10 cellular contexts compared by ENCODE assay signal in the genomic region with DNA sequence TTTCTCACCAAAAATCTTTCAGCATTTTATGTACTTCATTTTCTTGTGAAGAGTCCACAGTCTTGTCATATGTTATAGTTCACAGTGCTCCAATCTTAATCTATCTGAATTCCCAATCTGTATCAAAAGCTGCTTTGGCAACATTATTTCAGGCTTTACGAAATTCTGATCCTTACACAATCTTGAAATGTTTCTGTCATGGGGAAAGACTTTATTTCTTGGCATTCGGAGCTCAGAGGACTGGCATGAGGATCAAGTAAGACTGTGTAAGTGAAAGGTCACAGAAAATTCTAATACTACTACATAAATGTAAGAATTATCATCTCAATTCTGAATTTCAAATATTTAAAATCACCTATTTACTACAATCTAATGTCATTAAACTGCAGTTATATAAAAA. TPM values are rescaled to one million over a fixed set of nuclear protein-coding genes. Genes with fewer than 3 reads are reported as not detected.
DNase-seq lines count a peak whose midpoint lies in the region; ATAC-seq, FAIRE-seq and TF ChIP-seq lines count a peak whose summit lies in the region.
"Had no signal": no experiment of that assay in that cellular context is flagged by ENCODE, and none has a peak within 500 bp of the region (broad histone marks: within the 10 kb centered on the region; RNA-seq: fewer than 3 reads in every experiment).

No MANE protein-coding gene starts in this region.

- peak overlapping the region; percentile 31 for H3K27ac Mint-ChIP-seq in activated naive CD8-positive, alpha-beta T cell

- H3F3A ChIP-seq in MM.1S (ENCODE audit: insufficient read depth, low read length) = peaks cover 13% of the 10 kb centered on the region; the same call in 1 of the 2 replicates

- H3K36me3 Mint-ChIP-seq in activated naive CD8-positive, alpha-beta T cell = no peaks in the 10 kb centered on the region

- H3K36me3 ChIP-seq in heart right ventricle (no peaks in the 10 kb centered on the region), left lung (no peaks in the 10 kb centered on the region), MM.1S (replicated peaks; ENCODE audit: insufficient read depth, low read length) (no peaks in the 10 kb centered on the region)

- no peaks in the 10 kb centered on the region for H3K27me3 Mint-ChIP-seq in activated naive CD8-positive, alpha-beta T cell

- H3K4me1 ChIP-seq in right cardiac atrium (ENCODE audit: control insufficient read depth, insufficient read depth, low read length) = peaks cover 8% of the 10 kb centered on the region
- H3K4me1 ChIP-seq in heart right ventricle = peaks cover 0 to 55% (median 38%) of the 10 kb centered on the region in 9 donors
- peaks cover 0 to 38% of the 10 kb centered on the region in 2 donors for H3K4me1 ChIP-seq in left lung
- peaks cover 27% of the 10 kb centered on the region for H3K4me1 ChIP-seq in MM.1S (ENCODE audit: low read length)

- H3K4me1 Mint-ChIP-seq in activated naive CD8-positive, alpha-beta T cell (ENCODE audit: low read depth) = peaks cover 51% of the 10 kb centered on the region

- H3K27ac ChIP-seq in right cardiac atrium (ENCODE audit: low read length) (no peak overlapping the region), heart right ventricle (peak overlapping the region in 4 of 10 donors; percentile 20 to 95 (median 66)), left lung (peak overlapping the region; percentile 23 to 93), MM.1S (ENCODE audit: low read length) (no peak overlapping the region)

- peak overlapping the region; percentile 93 for H3K4me3 Mint-ChIP-seq in activated naive CD8-positive, alpha-beta T cell

- H3K9me3 Mint-ChIP-seq in activated naive CD8-positive, alpha-beta T cell (ENCODE audit: low read depth) = no peaks in the 10 kb centered on the region

- no peak for ATAC-seq in right cardiac atrium
- ATAC-seq in heart right ventricle = no peak
- no peak for ATAC-seq in left lung
- ATAC-seq in HG03175 (IDR thresholded peaks at IDR 0.05; ENCODE audit: unreplicated experiment) = no peak

- H3K27me3 ChIP-seq in right cardiac atrium (ENCODE audit: control insufficient read depth, insufficient read depth) (no peaks in the 10 kb centered on the region), heart right ventricle (no peaks in the 10 kb centered on the region), left lung (no peaks in the 10 kb centered on the region), MM.1S (replicated peaks; ENCODE audit: insufficient read depth, low read length) (no peaks in the 10 kb centered on the region)

- no peak overlapping the region for H2AFZ ChIP-seq in MM.1S (ENCODE audit: low read length)

- DNase-seq in right cardiac atrium (no peak), heart right ventricle (no peak), left lung (no peak), LoVo (ENCODE audit: low spot score) (no peak), MM.1S (no peak), GM12892 (ENCODE audit: insufficient read length) (no peak)
- DNase-seq: foreskin melanocyte, NCI-H1105 treated with DMSO at 0.1 percent for 48 hours had no signal

- 29% methylated on average over 2 of the region's 2 CpGs for WGBS in right cardiac atrium
- 48 to 58% methylated on average over 2 of the region's 2 CpGs for WGBS in heart right ventricle, 2 donors

- H3K4me3 ChIP-seq in right cardiac atrium (ENCODE audit: low read length) (peak overlapping the region; percentile 38), heart right ventricle (peak overlapping the region in 4 of 10 donors; percentile 93 to 98 (median 96)), left lung (no peak overlapping the region), MM.1S (ENCODE audit: low read length) (no peak overlapping the region)

- H3K4me2 ChIP-seq in MM.1S (ENCODE audit: low read depth, low read length) = no peak overlapping the region

- FAIRE-seq in GM12892 (lab: Jason Lieb, UNC) = no peak

- peaks cover 28% of the 10 kb centered on the region for H4K20me1 ChIP-seq in MM.1S (ENCODE audit: insufficient read depth, low read length)

- TF ChIP-seq CTCF in heart right ventricle (IDR thresholded peaks at IDR 0.05) = no peak
- TF ChIP-seq CTCF in left lung (IDR thresholded peaks at IDR 0.05) = no peak
- no peak for TF ChIP-seq CTCF in MM.1S (IDR thresholded peaks at IDR 0.05; ENCODE audit: low read length)

- no peaks in the 10 kb centered on the region for H3K9me2 ChIP-seq in MM.1S (replicated peaks; ENCODE audit: insufficient read depth, low read length)

- no peaks in the 10 kb centered on the region for H3K9me3 ChIP-seq in right cardiac atrium (ENCODE audit: control insufficient read depth, low read length)
- H3K9me3 ChIP-seq in heart right ventricle = no peaks in the 10 kb centered on the region
- no peaks in the 10 kb centered on the region for H3K9me3 ChIP-seq in left lung
- no peaks in the 10 kb centered on the region for H3K9me3 ChIP-seq in MM.1S (replicated peaks; ENCODE audit: insufficient read depth, low read length)

- H3K79me2 ChIP-seq in MM.1S (ENCODE audit: low read length) = peaks cover 70% of the 10 kb centered on the region

- TF ChIP-seq POLR2A in GM12892 (IDR thresholded peaks at IDR 0.05; ENCODE audit: low read depth, low read length) = no peak

- intact Hi-C loops in right cardiac atrium (cut with DNase I) = no loop called here
- intact Hi-C loops in heart right ventricle (cut with DNase I) = loop anchor here in 1 of 10 donors (10.0 kb wide), 1 partner anchor 47 kb away; no protein-coding TSS in a partner anchor
- intact Hi-C loops in left lung (cut with DNase I) = no loop called here

- no peak overlapping the region for H3K9ac ChIP-seq in MM.1S (ENCODE audit: low read length)

RNA-seq across cellular contexts. Expression of a gene that starts 2.0 kb away (rescaled TPM):
- total RNA-seq in right cardiac atrium (10 to 100 TPM; 32.2 to 35.5 (median 33.9) TPM), heart right ventricle (10 to 100 TPM; 22.6 to 34.5 (median 28.1) TPM), left lung (10 to 100 TPM; 50.5 to 59.5 TPM)
- polyA plus RNA-seq in right cardiac atrium (24.1 TPM), heart right ventricle (10 to 100 TPM; 15.1 to 28.1 TPM)
- 28.7 TPM for polyA plus RNA-seq in GM12892 (2012; ENCODE audit: missing spikeins)

RNA-seq across cellular contexts. Expression of a gene that starts 21.8 kb away (rescaled TPM):
- total RNA-seq in right cardiac atrium (10 to 100 TPM; 12.4 to 15.1 (median 12.9) TPM), heart right ventricle (10 to 100 TPM in 9 of 10 donors, 1 to 10 TPM in 1; 9.9 to 14.8 (median 12.4) TPM), left lung (10 to 100 TPM; 15.5 to 16.4 TPM)
- polyA plus RNA-seq in right cardiac atrium (3.8 TPM), heart right ventricle (1 to 10 TPM; 2.4 to 2.7 TPM)
- 6.9 TPM for polyA plus RNA-seq in GM12892 (2012; ENCODE audit: missing spikeins)

Comparison
In these comparisons a context has a peak if more than half of its experiments do, and no peak if none do; other contexts are left out.
1. H3K27ac ChIP-seq: peak in left lung (2 of 2); none in right cardiac atrium (single experiment) and MM.1S (single experiment).